Comparison of ENCODE assay signal across 8 cellular contexts in genomic region chr1:27395441-27396195, GRCh38. TPM values are rescaled to one million over a fixed set of nuclear protein-coding genes. Genes with fewer than 3 reads are reported as not detected.
DNase-seq lines count a peak whose midpoint lies in the region; ATAC-seq and TF ChIP-seq lines count a peak whose summit lies in the region.

No MANE protein-coding gene starts in this region.

- H4K20me1 ChIP-seq in hepatocyte (ENCODE audit: insufficient read depth, poor library complexity, severe bottlenecking): no peaks in the 10 kb centered on the region

- H3K27me3 ChIP-seq in hepatocyte (no peaks in the 10 kb centered on the region), spleen (replicated peaks in 1 of 7) (peaks cover 0 to 13% (median 0%) of the 10 kb centered on the region in 7 donors)

- TF ChIP-seq CTCF in hepatocyte (IDR thresholded peaks at IDR 0.05; ENCODE audit: poor library complexity) (peak; percentile 98), spleen (IDR thresholded peaks at IDR 0.05 in 8 of 11, conservative IDR thresholded peaks at IDR 0.05 in 3 of 11) (peak; percentile 88 to 98 (median 96))

- intact Hi-C loops in spleen (cut with DNase I; ENCODE audit: low total_unique reads): no loop called here

- no peaks in the 10 kb centered on the region for H3K79me2 ChIP-seq in hepatocyte

- H3K36me3 ChIP-seq in hepatocyte (replicated peaks; ENCODE audit: insufficient read depth, low read depth) (no peaks in the 10 kb centered on the region), spleen (no peaks in the 10 kb centered on the region)

- no peaks in the 10 kb centered on the region for H3K9me3 ChIP-seq in hepatocyte (ENCODE audit: low read depth)
- no peaks in the 10 kb centered on the region for H3K9me3 ChIP-seq in spleen

- H2AFZ ChIP-seq in hepatocyte: no peak overlapping the region

- 14% methylated on average over 10 of the region's 10 CpGs for WGBS in hepatocyte (ENCODE audit: low lambda C conversion rate, missing lambda C conversion rate)
- WGBS in spleen, 5 donors: 7 to 12% (median 7%) methylated on average over 10 of the region's 10 CpGs

- peaks cover 8% of the 10 kb centered on the region for H3K4me1 ChIP-seq in hepatocyte (ENCODE audit: insufficient read depth)
- H3K4me1 ChIP-seq in spleen: peaks cover 17 to 79% (median 33%) of the 10 kb centered on the region in 6 donors

- H3K4me3 ChIP-seq in hepatocyte (no peak overlapping the region), spleen (no peak overlapping the region)

- TF ChIP-seq POLR2A in spleen (IDR thresholded peaks at IDR 0.05): no peak

- H3K27ac ChIP-seq in hepatocyte: no peak overlapping the region
- H3K27ac ChIP-seq in spleen: peak overlapping the region in 1 of 8 donors; percentile 27

- H3K9me2 ChIP-seq in hepatocyte (replicated peaks; ENCODE audit: insufficient read depth): no peaks in the 10 kb centered on the region

- DNase-seq in SHP77 (lab: John Stamatoyannopoulos, UW) (peak; percentile 24 to 63), SHP77 treated with DMSO at 0.1 percent for 48 hours (lab: John Stamatoyannopoulos, UW) (no peak), NCI-H1092 treated with DMSO at 0.1 percent for 48 hours (lab: John Stamatoyannopoulos, UW) (peak; percentile 61), T-helper 22 cell (ENCODE audit: low read depth) (peak; percentile 58), anterior cingulate cortex (lab: John Stamatoyannopoulos, UW) (peak in 55 of 58 donors; percentile 14 to 81 (median 48)), hepatocyte (ENCODE audit: low spot score) (peak; percentile 79), spleen (peak; percentile 92)

- no peak for ATAC-seq in HG03280 (IDR thresholded peaks at IDR 0.05; ENCODE audit: unreplicated experiment)

- H3K4me2 ChIP-seq in hepatocyte: no peak overlapping the region

RNA-seq across cellular contexts. Expression of gene GPR3, which starts 3.2 kb away (rescaled TPM):
- 0.32 and 0.47 TPM in 2 replicates for total RNA-seq in hepatocyte
- 1.5 and 2.2 TPM in 2 replicates for polyA plus RNA-seq in hepatocyte
- total RNA-seq in spleen: under 1 TPM in 3 of 7 donors, not detected in 4; 0.17 to 0.40 (median 0.28) TPM
- polyA plus RNA-seq in spleen: under 1 TPM; 0.05 to 0.15 (median 0.10) TPM

RNA-seq across cellular contexts. Expression of gene CD164L2, which starts 12.5 kb away (rescaled TPM):
- total RNA-seq in hepatocyte (not detected in 2 replicates), spleen (not detected)
- polyA plus RNA-seq in hepatocyte (0.19 TPM in 1 of 2 replicates, not detected in the other), spleen (under 1 TPM in 1 of 3 donors, not detected in 2; 0.06 TPM)

RNA-seq across cellular contexts. Expression of gene FCN3, which starts 21.0 kb away (rescaled TPM):
- total RNA-seq in hepatocyte (not detected in 2 replicates), spleen (10 to 100 TPM in 3 of 7 donors, 1 to 10 TPM in 4; 4.4 to 21.7 (median 7.7) TPM)
- polyA plus RNA-seq in hepatocyte (not detected in 2 replicates), spleen (10 to 100 TPM in 2 of 3 donors, 1 to 10 TPM in 1; 3.7 to 14.4 (median 11.7) TPM)

RNA-seq across cellular contexts. Expression of gene MAP3K6, which starts 28.9 kb away (rescaled TPM):
- total RNA-seq in hepatocyte: 4.3 and 6.3 TPM in 2 replicates
- polyA plus RNA-seq in hepatocyte: 20.4 and 24.8 TPM in 2 replicates
- 10 to 100 TPM; 20.4 to 55.0 (median 38.0) TPM for total RNA-seq in spleen
- 10 to 100 TPM; 20.3 to 31.7 (median 29.6) TPM for polyA plus RNA-seq in spleen

RNA-seq across cellular contexts. Expression of gene SYTL1, which starts 53.8 kb away (rescaled TPM):
- total RNA-seq in hepatocyte (10.6 and 12.1 TPM in 2 replicates), spleen (10 to 100 TPM; 54.9 to 97.0 (median 63.2) TPM)
- polyA plus RNA-seq in hepatocyte (21.7 and 26.2 TPM in 2 replicates), spleen (100 to 1,000 TPM; 111 to 208 (median 159) TPM)
